1 cellular context compared by ENCODE assay signal in the genomic region with DNA sequence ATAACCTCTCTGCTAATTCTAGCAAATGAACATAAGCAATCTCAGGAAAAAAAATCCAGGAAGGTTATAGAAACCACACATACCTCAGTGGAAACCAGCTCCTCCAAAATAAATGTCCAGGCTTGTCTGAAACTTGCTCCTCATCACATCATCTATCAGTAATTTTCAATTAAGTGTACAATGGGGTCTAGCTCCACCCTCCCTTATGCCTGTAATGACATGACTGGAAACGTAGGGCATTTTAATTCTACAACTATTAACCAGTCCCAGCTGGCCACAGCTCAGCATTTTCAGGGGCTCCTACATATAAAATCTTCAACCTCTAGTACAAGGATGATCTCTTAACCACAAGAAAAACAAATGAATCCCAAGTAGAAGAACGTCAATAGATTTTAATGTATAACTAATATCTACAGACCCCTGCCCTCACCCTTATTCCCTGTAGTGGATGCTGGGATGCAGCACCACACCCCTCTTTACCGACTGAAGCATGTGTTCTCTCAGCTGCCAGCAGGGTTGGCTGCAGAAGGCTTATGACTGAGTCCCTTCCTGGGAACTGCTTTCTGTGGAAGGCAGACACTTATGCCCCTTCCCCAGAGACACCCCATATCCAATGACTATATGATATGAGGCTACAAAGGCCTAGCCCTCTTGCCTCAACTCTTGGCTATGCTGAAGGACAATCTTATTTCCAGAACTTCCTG.
TF ChIP-seq lines count a peak whose summit lies in the region.

No MANE protein-coding gene starts in this region.

TF ChIP-seq in WTC11, 78 proteins besides CTCF, POLR2A, EP300 and RAD21 (continued from another document):
- TF ChIP-seq, protein P1, sequence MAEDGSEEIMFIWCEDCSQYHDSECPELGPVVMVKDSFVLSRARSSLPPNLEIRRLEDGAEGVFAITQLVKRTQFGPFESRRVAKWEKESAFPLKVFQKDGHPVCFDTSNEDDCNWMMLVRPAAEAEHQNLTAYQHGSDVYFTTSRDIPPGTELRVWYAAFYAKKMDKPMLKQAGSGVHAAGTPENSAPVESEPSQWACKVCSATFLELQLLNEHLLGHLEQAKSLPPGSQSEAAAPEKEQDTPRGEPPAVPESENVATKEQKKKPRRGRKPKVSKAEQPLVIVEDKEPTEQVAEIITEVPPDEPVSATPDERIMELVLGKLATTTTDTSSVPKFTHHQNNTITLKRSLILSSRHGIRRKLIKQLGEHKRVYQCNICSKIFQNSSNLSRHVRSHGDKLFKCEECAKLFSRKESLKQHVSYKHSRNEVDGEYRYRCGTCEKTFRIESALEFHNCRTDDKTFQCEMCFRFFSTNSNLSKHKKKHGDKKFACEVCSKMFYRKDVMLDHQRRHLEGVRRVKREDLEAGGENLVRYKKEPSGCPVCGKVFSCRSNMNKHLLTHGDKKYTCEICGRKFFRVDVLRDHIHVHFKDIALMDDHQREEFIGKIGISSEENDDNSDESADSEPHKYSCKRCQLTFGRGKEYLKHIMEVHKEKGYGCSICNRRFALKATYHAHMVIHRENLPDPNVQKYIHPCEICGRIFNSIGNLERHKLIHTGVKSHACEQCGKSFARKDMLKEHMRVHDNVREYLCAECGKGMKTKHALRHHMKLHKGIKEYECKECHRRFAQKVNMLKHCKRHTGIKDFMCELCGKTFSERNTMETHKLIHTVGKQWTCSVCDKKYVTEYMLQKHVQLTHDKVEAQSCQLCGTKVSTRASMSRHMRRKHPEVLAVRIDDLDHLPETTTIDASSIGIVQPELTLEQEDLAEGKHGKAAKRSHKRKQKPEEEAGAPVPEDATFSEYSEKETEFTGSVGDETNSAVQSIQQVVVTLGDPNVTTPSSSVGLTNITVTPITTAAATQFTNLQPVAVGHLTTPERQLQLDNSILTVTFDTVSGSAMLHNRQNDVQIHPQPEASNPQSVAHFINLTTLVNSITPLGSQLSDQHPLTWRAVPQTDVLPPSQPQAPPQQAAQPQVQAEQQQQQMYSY (CRISPR knock-in tag; IDR thresholded peaks at IDR 0.05) = no peak
- TF ChIP-seq ZNF671 (CRISPR knock-in tag; IDR thresholded peaks at IDR 0.05) = no peak
- TF ChIP-seq, protein P2, sequence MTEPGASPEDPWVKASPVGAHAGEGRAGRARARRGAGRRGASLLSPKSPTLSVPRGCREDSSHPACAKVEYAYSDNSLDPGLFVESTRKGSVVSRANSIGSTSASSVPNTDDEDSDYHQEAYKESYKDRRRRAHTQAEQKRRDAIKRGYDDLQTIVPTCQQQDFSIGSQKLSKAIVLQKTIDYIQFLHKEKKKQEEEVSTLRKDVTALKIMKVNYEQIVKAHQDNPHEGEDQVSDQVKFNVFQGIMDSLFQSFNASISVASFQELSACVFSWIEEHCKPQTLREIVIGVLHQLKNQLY (CRISPR knock-in tag; IDR thresholded peaks at IDR 0.05) = no peak
